ENCODE assay signal across 10 cellular contexts in genomic region chr2:232588680-232589585, GRCh38. TPM values are rescaled to one million over a fixed set of nuclear protein-coding genes. Genes with fewer than 3 reads are reported as not detected.
A peak's percentile ranks its signal among the peaks of the same experiment; 100 is the strongest.
DNase-seq lines count a peak whose midpoint lies in the region; ATAC-seq and TF ChIP-seq lines count a peak whose summit lies in the region.
"Had no signal": no experiment of that assay in that cellular context is flagged by ENCODE, and none has a peak within 500 bp of the region (broad histone marks: within the 10 kb centered on the region; RNA-seq: fewer than 3 reads in every experiment).

No MANE protein-coding gene starts in this region.

- H3K4me1 Mint-ChIP-seq in activated CD4-positive, alpha-beta memory T cell treated with anti-CD3 and anti-CD28 coated beads for 36 hours (ENCODE audit: low read depth), result peaks cover 8% of the 10 kb centered on the region

- H3K9me3 Mint-ChIP-seq in activated CD4-positive, alpha-beta memory T cell treated with anti-CD3 and anti-CD28 coated beads for 36 hours, result no peaks in the 10 kb centered on the region

- no peak for TF ChIP-seq POLR2A in GM18505 (IDR thresholded peaks at IDR 0.05; ENCODE audit: borderline replicate concordance, extremely low read depth, insufficient read depth, insufficient read length)

- no peaks in the 10 kb centered on the region for H3K79me2 ChIP-seq in fibroblast of lung (ENCODE audit: control insufficient read depth, insufficient read depth, low read length)

- no peak overlapping the region for H2AFZ ChIP-seq in fibroblast of lung (ENCODE audit: low read length)

- H3K27me3 Mint-ChIP-seq in activated CD4-positive, alpha-beta memory T cell treated with anti-CD3 and anti-CD28 coated beads for 36 hours, result no peaks in the 10 kb centered on the region

- no peaks in the 10 kb centered on the region for H3K27me3 ChIP-seq in fibroblast of lung (ENCODE audit: control insufficient read depth, insufficient read depth, low read length)

- peaks cover 7% of the 10 kb centered on the region for H3K4me1 ChIP-seq in fibroblast of lung (ENCODE audit: control insufficient read depth, extremely low read depth, insufficient read depth, low read length)

- POLR2A ChIA-PET in RWPE1 (lab: Yijun Ruan, JAX; ENCODE audit: low non-redundant PET), result interaction anchor here (1.0 kb wide), 1 partner anchor 38 kb away, joined by 3 read pairs; the partner anchor contains the start of gene EIF4E2
- POLR2A ChIA-PET in activated CD4-positive, alpha-beta memory T cell treated with anti-CD3 and anti-CD28 coated beads for 36 hours (lab: Charles Lee), result no interaction called here

- H3K27ac ChIP-seq in RWPE1 (peak overlapping the region; percentile 99), fibroblast of lung (ENCODE audit: insufficient read depth, low read length) (no peak overlapping the region)

- no peak overlapping the region for H3K9ac ChIP-seq in fibroblast of lung (ENCODE audit: insufficient read depth, low read length)

- peaks cover 5% of the 10 kb centered on the region for H3K36me3 Mint-ChIP-seq in activated CD4-positive, alpha-beta memory T cell treated with anti-CD3 and anti-CD28 coated beads for 36 hours

- ATAC-seq in GM18505 (IDR thresholded peaks at IDR 0.05; ENCODE audit: unreplicated experiment) (no peak), HG03135 (IDR thresholded peaks at IDR 0.05; ENCODE audit: unreplicated experiment) (no peak)

- H3K36me3 ChIP-seq in fibroblast of lung (ENCODE audit: control insufficient read depth, insufficient read depth, low read length), result no peaks in the 10 kb centered on the region

- no peak overlapping the region for H3K4me3 Mint-ChIP-seq in activated CD4-positive, alpha-beta memory T cell treated with anti-CD3 and anti-CD28 coated beads for 36 hours

- DNase-seq in EH (ENCODE audit: low read depth) (peak; percentile 77), RWPE1 (ENCODE audit: low spot score) (peak; percentile 82), fibroblast of lung (ENCODE audit: low read depth in 2 of 2) (peak; percentile 79 to 88), posterior cingulate gyrus (peak in 9 of 10 donors; percentile 26 to 95 (median 72)), NCI-H2107 treated with DMSO at 0.1 percent for 48 hours (lab: John Stamatoyannopoulos, UW; ENCODE audit: unreplicated experiment) (no peak)
- DNase-seq in activated CD4-positive, alpha-beta memory T cell treated with anti-CD3 and anti-CD28 coated beads for 36 hours, result no peak
- DNase-seq: NCI-H1436 had no signal

- TF ChIP-seq CTCF in RWPE1 (conservative IDR thresholded peaks at IDR 0.05; ENCODE audit: low read depth) (no peak), fibroblast of lung (conservative IDR thresholded peaks at IDR 0.05 in 1 of 2, IDR thresholded peaks at IDR 0.05 in 1 of 2; ENCODE audit: low read depth in 1 of 2, low read length in 2 of 2) (no peak)

- no peak overlapping the region for H3K4me2 ChIP-seq in fibroblast of lung (ENCODE audit: extremely low read depth, insufficient read depth, low read length)

- CTCF ChIA-PET in RWPE1 (lab: Yijun Ruan, JAX), result no interaction called here
- CTCF ChIA-PET in activated CD4-positive, alpha-beta memory T cell treated with anti-CD3 and anti-CD28 coated beads for 36 hours (lab: Charles Lee), result no interaction called here

- intact Hi-C loops in posterior cingulate gyrus (cut with DNase I), result no loop called here
- intact Hi-C loops in activated CD4-positive, alpha-beta memory T cell treated with anti-CD3 and anti-CD28 coated beads for 36 hours (cut with micrococcal nuclease), result no loop called here

- no peaks in the 10 kb centered on the region for H3K9me3 ChIP-seq in fibroblast of lung (ENCODE audit: control insufficient read depth, insufficient read depth, low read depth, low read length)

- no peaks in the 10 kb centered on the region for H4K20me1 ChIP-seq in fibroblast of lung (ENCODE audit: control insufficient read depth, extremely low read depth, insufficient read depth, low read length)

- H3K27ac Mint-ChIP-seq in activated CD4-positive, alpha-beta memory T cell treated with anti-CD3 and anti-CD28 coated beads for 36 hours, result no peak overlapping the region

- H3K4me3 ChIP-seq in fibroblast of lung (replicated peaks in 1 of 4; ENCODE audit: control extremely low read depth in 1 of 4, insufficient read depth in 1 of 4, low read depth in 3 of 4, low read length in 4 of 4), result no peak overlapping the region

RNA-seq across cellular contexts. Expression of gene EIF4E2, which starts 38.4 kb away (rescaled TPM):
- 94.5 and 101 TPM in 2 replicates for total RNA-seq in fibroblast of lung
- polyA plus RNA-seq in fibroblast of lung, result 75.3 and 77.6 TPM in 2 replicates
- 92.7 and 118 TPM in 2 replicates for polyA plus RNA-seq in fibroblast of lung (2012)
- 31.8 and 54.8 TPM in 2 replicates for polyA minus RNA-seq in fibroblast of lung (ENCODE audit: low replicate concordance)
- total RNA-seq in activated CD4-positive, alpha-beta memory T cell treated with anti-CD3 and anti-CD28 coated beads for 36 hours, result 10 to 100 TPM; 51.7 to 55.7 TPM

RNA-seq across cellular contexts. Expression of gene TIGD1, which starts 38.6 kb away (rescaled TPM):
- total RNA-seq in fibroblast of lung, result 2.1 and 4.0 TPM in 2 replicates
- polyA plus RNA-seq in fibroblast of lung, result 2.5 and 3.0 TPM in 2 replicates
- polyA plus RNA-seq in fibroblast of lung (2012), result 1.4 and 2.1 TPM in 2 replicates
- 0.12 and 1.6 TPM in 2 replicates for polyA minus RNA-seq in fibroblast of lung (ENCODE audit: low replicate concordance)
- 1 to 10 TPM; 5.8 to 7.2 TPM for total RNA-seq in activated CD4-positive, alpha-beta memory T cell treated with anti-CD3 and anti-CD28 coated beads for 36 hours

RNA-seq across cellular contexts. Expression of gene EFHD1, which starts 44.5 kb away (rescaled TPM):
- not detected in 2 replicates for total RNA-seq in fibroblast of lung
- polyA plus RNA-seq in fibroblast of lung, result 0.09 and 0.83 TPM in 2 replicates
- polyA plus RNA-seq in fibroblast of lung (2012), result 0.76 TPM in 1 of 2 replicates, not detected in the other
- polyA minus RNA-seq in fibroblast of lung (ENCODE audit: low replicate concordance), result 2.6 TPM in 1 of 2 replicates, not detected in the other
- total RNA-seq in activated CD4-positive, alpha-beta memory T cell treated with anti-CD3 and anti-CD28 coated beads for 36 hours, result 1 to 10 TPM in 1 of 2 experiments, under 1 TPM in 1; 0.61 to 1.2 TPM

RNA-seq across cellular contexts. Expression of gene CHRNG, which starts 49.4 kb away (rescaled TPM):
- not detected in 2 replicates for total RNA-seq in fibroblast of lung
- not detected in 2 replicates for polyA plus RNA-seq in fibroblast of lung
- not detected in 2 replicates for polyA plus RNA-seq in fibroblast of lung (2012)
- polyA minus RNA-seq in fibroblast of lung (ENCODE audit: low replicate concordance), result not detected in 2 replicates
- not detected for total RNA-seq in activated CD4-positive, alpha-beta memory T cell treated with anti-CD3 and anti-CD28 coated beads for 36 hours
- total RNA-seq: osteocyte had no signal

Comparison
In these comparisons a context has a peak if more than half of its experiments do, and no peak if none do; other contexts are left out.
1. DNase-seq: peak in EH (single experiment), RWPE1 (single experiment), fibroblast of lung (2 of 2) and posterior cingulate gyrus (9 of 10); none in NCI-H2107 treated with DMSO at 0.1 percent for 48 hours (single experiment) and activated CD4-positive, alpha-beta memory T cell treated with anti-CD3 and anti-CD28 coated beads for 36 hours (single experiment).